ENCODE assay signal across 14 cellular contexts in the genomic region with DNA sequence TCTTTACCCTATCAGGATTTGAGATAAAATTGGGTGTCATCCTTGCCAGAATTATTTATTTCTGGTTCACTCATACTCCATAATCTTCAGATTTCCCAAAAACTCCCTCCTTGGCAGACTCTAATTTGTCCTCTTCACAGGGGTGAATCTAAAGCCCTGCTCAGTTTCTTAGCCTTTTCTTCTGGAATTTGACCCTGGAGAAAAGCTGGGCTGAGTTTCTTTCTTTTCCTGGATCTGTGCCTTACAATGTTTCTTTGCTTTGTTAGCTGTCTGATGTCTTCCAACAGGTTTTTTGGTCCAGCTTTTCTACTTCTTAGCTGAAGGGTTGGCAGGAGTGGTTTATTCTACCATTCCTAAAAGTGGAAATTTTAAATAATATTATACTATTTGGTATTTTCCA.
DNase-seq lines count a peak whose midpoint lies in the region; ATAC-seq and TF ChIP-seq lines count a peak whose summit lies in the region.
"Had no signal": no experiment of that assay in that cellular context is flagged by ENCODE, and none has a peak within 500 bp of the region (broad histone marks: within the 10 kb centered on the region; RNA-seq: fewer than 3 reads in every experiment).

No MANE protein-coding gene starts in this region.

- TF ChIP-seq CTCF in liver (IDR thresholded peaks at IDR 0.05; ENCODE audit: low read depth, low read length, missing input control) (no peak), right lobe of liver (IDR thresholded peaks at IDR 0.05) (no peak), gastroesophageal sphincter (IDR thresholded peaks at IDR 0.05) (no peak)

- H3K9me3 ChIP-seq in liver (ENCODE audit: control insufficient read depth in 4 of 4, low read length in 3 of 4): no peaks in the 10 kb centered on the region
- H3K9me3 ChIP-seq in right lobe of liver: no peaks in the 10 kb centered on the region
- H3K9me3 ChIP-seq in gastroesophageal sphincter: no peaks in the 10 kb centered on the region

- H3K27me3 ChIP-seq in liver (ENCODE audit: control insufficient read depth in 4 of 4, insufficient read depth in 4 of 4, low read length in 3 of 4) (no peaks in the 10 kb centered on the region), right lobe of liver (no peaks in the 10 kb centered on the region), gastroesophageal sphincter (no peaks in the 10 kb centered on the region)

- H3K9ac ChIP-seq in liver (ENCODE audit: low read depth in 1 of 2, low read length in 2 of 2): no peak overlapping the region

- H3K4me1 ChIP-seq in liver (ENCODE audit: control insufficient read depth in 4 of 4, insufficient read depth in 4 of 4, low read length in 3 of 4) (no peaks in the 10 kb centered on the region), right lobe of liver (no peaks in the 10 kb centered on the region), gastroesophageal sphincter (peaks cover 0 to 28% (median 0%) of the 10 kb centered on the region in 3 donors)

- H3K27ac ChIP-seq in liver (ENCODE audit: low read depth in 1 of 2, low read length in 2 of 2) (no peak overlapping the region), right lobe of liver (no peak overlapping the region), gastroesophageal sphincter (peak overlapping the region; percentile 76 to 79 (median 78))

- DNase-seq in right lobe of liver: no peak
- DNase-seq in sciatic nerve (ENCODE audit: low spot score): no peak
- DNase-seq in posterior vena cava (ENCODE audit: low spot score): no peak
- DNase-seq in NCI-H748 treated with DMSO at 0.1 percent for 48 hours (lab: John Stamatoyannopoulos, UW): no peak
- no peak for DNase-seq in GM19240 (ENCODE audit: insufficient read length, low spot score)
- DNase-seq in DMS153 treated with DMSO at 0.1 percent for 48 hours (lab: John Stamatoyannopoulos, UW; ENCODE audit: unreplicated experiment): no peak
- DNase-seq: C1 segment of cervical spinal cord, DMS153, NCI-H1436 treated with DMSO at 0.1 percent for 48 hours, NCI-H2081, NCI-H524 treated with DMSO at 0.1 percent for 48 hours, RPMI8226 had no signal

- H3K36me3 ChIP-seq in liver (ENCODE audit: control insufficient read depth in 4 of 4, insufficient read depth in 3 of 4, low read depth in 1 of 4, low read length in 3 of 4) (no peaks in the 10 kb centered on the region), right lobe of liver (no peaks in the 10 kb centered on the region), gastroesophageal sphincter (no peaks in the 10 kb centered on the region)

- no peak for TF ChIP-seq EP300 in gastroesophageal sphincter (IDR thresholded peaks at IDR 0.05)

- H3K4me3 ChIP-seq in liver (ENCODE audit: low read depth in 1 of 3, low read length in 3 of 3): no peak overlapping the region
- no peak overlapping the region for H3K4me3 ChIP-seq in right lobe of liver
- no peak overlapping the region for H3K4me3 ChIP-seq in gastroesophageal sphincter

- intact Hi-C loops in right lobe of liver (cut with DNase I): no loop called here
- intact Hi-C loops in sciatic nerve (cut with DNase I): no loop called here
- intact Hi-C loops in posterior vena cava (cut with DNase I): no loop called here

- no peak for TF ChIP-seq RAD21 in liver (IDR thresholded peaks at IDR 0.05)

- ATAC-seq in right lobe of liver (no peak), gastroesophageal sphincter (peak; percentile 62), sciatic nerve (peak; percentile 79)

- TF ChIP-seq POLR2A in right lobe of liver (IDR thresholded peaks at IDR 0.05): no peak
- no peak for TF ChIP-seq POLR2A in gastroesophageal sphincter (IDR thresholded peaks at IDR 0.05)

TF ChIP-seq in liver, 16 proteins besides CTCF, POLR2A, EP300 and RAD21:
- peak; percentile 85 for TF ChIP-seq NR2F2 (IDR thresholded peaks at IDR 0.05)
- TF ChIP-seq, protein P1, sequence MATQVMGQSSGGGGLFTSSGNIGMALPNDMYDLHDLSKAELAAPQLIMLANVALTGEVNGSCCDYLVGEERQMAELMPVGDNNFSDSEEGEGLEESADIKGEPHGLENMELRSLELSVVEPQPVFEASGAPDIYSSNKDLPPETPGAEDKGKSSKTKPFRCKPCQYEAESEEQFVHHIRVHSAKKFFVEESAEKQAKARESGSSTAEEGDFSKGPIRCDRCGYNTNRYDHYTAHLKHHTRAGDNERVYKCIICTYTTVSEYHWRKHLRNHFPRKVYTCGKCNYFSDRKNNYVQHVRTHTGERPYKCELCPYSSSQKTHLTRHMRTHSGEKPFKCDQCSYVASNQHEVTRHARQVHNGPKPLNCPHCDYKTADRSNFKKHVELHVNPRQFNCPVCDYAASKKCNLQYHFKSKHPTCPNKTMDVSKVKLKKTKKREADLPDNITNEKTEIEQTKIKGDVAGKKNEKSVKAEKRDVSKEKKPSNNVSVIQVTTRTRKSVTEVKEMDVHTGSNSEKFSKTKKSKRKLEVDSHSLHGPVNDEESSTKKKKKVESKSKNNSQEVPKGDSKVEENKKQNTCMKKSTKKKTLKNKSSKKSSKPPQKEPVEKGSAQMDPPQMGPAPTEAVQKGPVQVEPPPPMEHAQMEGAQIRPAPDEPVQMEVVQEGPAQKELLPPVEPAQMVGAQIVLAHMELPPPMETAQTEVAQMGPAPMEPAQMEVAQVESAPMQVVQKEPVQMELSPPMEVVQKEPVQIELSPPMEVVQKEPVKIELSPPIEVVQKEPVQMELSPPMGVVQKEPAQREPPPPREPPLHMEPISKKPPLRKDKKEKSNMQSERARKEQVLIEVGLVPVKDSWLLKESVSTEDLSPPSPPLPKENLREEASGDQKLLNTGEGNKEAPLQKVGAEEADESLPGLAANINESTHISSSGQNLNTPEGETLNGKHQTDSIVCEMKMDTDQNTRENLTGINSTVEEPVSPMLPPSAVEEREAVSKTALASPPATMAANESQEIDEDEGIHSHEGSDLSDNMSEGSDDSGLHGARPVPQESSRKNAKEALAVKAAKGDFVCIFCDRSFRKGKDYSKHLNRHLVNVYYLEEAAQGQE (IDR thresholded peaks at IDR 0.05): no peak
- TF ChIP-seq SP1 (IDR thresholded peaks at IDR 0.05): no peak
- TF ChIP-seq RXRA (IDR thresholded peaks at IDR 0.05): peak; percentile 13 to 30

Comparison
In these comparisons a context has a peak if more than half of its experiments do, and no peak if none do; other contexts are left out.
1. H3K27ac ChIP-seq: peak in gastroesophageal sphincter (4 of 4); none in liver (0 of 2) and right lobe of liver (0 of 3).
2. ATAC-seq: peak in gastroesophageal sphincter (single experiment) and sciatic nerve (single experiment); none in right lobe of liver (0 of 4).